1 cellular context compared by ENCODE assay signal in genomic region chr13:60931858-60932546, GRCh38.
TF ChIP-seq lines count a peak whose summit lies in the region.

No MANE protein-coding gene starts in this region.

TF ChIP-seq in GM23338, 12 proteins besides CTCF, POLR2A, EP300 and RAD21:
- TF ChIP-seq ZNF462 (CRISPR knock-in tag; IDR thresholded peaks at IDR 0.05) (no peak), CREB1 (CRISPR knock-in tag; IDR thresholded peaks at IDR 0.05; ENCODE audit: low read depth) (no peak), ZNF331 (CRISPR knock-in tag; IDR thresholded peaks at IDR 0.05; ENCODE audit: low read depth) (no peak), POLR2AphosphoS5 (IDR thresholded peaks at IDR 0.05; ENCODE audit: low read depth) (no peak), ETS1 (IDR thresholded peaks at IDR 0.05) (no peak), REST (IDR thresholded peaks at IDR 0.05; ENCODE audit: unreplicated experiment) (no peak)
TF ChIP-seq in GM23338: peak in this region for 0.
